Comparison of ENCODE assay signal across 10 cellular contexts in genomic region chr7:84237533-84238173, GRCh38. TPM values are rescaled to one million over a fixed set of nuclear protein-coding genes. Genes with fewer than 3 reads are reported as not detected.
DNase-seq lines count a peak whose midpoint lies in the region; ATAC-seq, FAIRE-seq and TF ChIP-seq lines count a peak whose summit lies in the region.
"Had no signal": no experiment of that assay in that cellular context is flagged by ENCODE, and none has a peak within 500 bp of the region (broad histone marks: within the 10 kb centered on the region; RNA-seq: fewer than 3 reads in every experiment).

No MANE protein-coding gene starts in this region.

- CTCF ChIA-PET in IMR-90 (lab: Yijun Ruan, JAX): interaction anchor here (0.6 kb wide), 1 partner anchor 19 kb away, joined by 3 read pairs; no protein-coding TSS in a partner anchor

- H3K9me3 ChIP-seq in IMR-90 (ENCODE audit: control insufficient read depth, insufficient read depth, low read length) (no peaks in the 10 kb centered on the region; the same call in 1 of the 2 replicates), kidney (ENCODE audit: control insufficient read depth in 1 of 2, low read length in 2 of 2) (no peaks in the 10 kb centered on the region), neuronal stem cell (replicated peaks in 1 of 2; ENCODE audit: control insufficient read depth in 2 of 2, insufficient read depth in 1 of 2, low read depth in 1 of 2, low read length in 2 of 2) (no peaks in the 10 kb centered on the region)

- H3K36me3 ChIP-seq in IMR-90 (ENCODE audit: control insufficient read depth, insufficient read depth, low read length) (no peaks in the 10 kb centered on the region), kidney (ENCODE audit: control insufficient read depth in 1 of 2, insufficient read depth in 2 of 2, low read length in 2 of 2) (no peaks in the 10 kb centered on the region), neuronal stem cell (replicated peaks in 1 of 2; ENCODE audit: control insufficient read depth in 2 of 2, insufficient read depth in 2 of 2, low read length in 2 of 2) (no peaks in the 10 kb centered on the region)

- no peak; the same call in 1 of the 2 replicates for TF ChIP-seq RAD21 in IMR-90 (IDR thresholded peaks at IDR 0.05; ENCODE audit: low read length)

- no peak overlapping the region for H3K4me3 ChIP-seq in IMR-90 (ENCODE audit: insufficient read depth, low read depth, low read length)
- H3K4me3 ChIP-seq in kidney (ENCODE audit: low read length in 2 of 2): no peak overlapping the region
- no peak overlapping the region for H3K4me3 ChIP-seq in neuronal stem cell (ENCODE audit: low read length in 2 of 2)

- ATAC-seq in IMR-90 (ENCODE audit: low read depth) (peak; percentile 86), HG03025 (IDR thresholded peaks at IDR 0.05; ENCODE audit: low FRiP score, unreplicated experiment) (no peak)

- TF ChIP-seq POLR2A in IMR-90 (IDR thresholded peaks at IDR 0.05; ENCODE audit: low read depth, low read length): no peak

- no TSS peak for BruUV-seq in IMR-90 (replicated peaks; lab: Mats Ljungman, UMichigan)

- intact Hi-C loops in IMR-90 (cut with micrococcal nuclease): no loop called here
- intact Hi-C loops in kidney (cut with DNase I): no loop called here

- TF ChIP-seq CTCF in IMR-90 (conservative IDR thresholded peaks at IDR 0.05; ENCODE audit: low read depth, low read length) (no peak), kidney (IDR thresholded peaks at IDR 0.05; ENCODE audit: borderline replicate concordance, extremely low read depth, insufficient read depth) (no peak)

- FAIRE-seq in kidney (lab: Jason Lieb, UNC): no peak
- FAIRE-seq: frontal cortex had no signal

- POLR2A ChIA-PET in IMR-90 (lab: Charles Lee; ENCODE audit: unreplicated experiment): no interaction called here

- no peak overlapping the region for H3K9ac ChIP-seq in IMR-90 (ENCODE audit: low read depth, low read length)
- no peak overlapping the region for H3K9ac ChIP-seq in kidney (ENCODE audit: low read length in 2 of 2)
- H3K9ac ChIP-seq in neuronal stem cell (ENCODE audit: low read depth, low read length, poor library complexity): no peak overlapping the region

- H2BK12ac ChIP-seq in neuronal stem cell (ENCODE audit: low read length): no peak overlapping the region

- H3K79me1 ChIP-seq in IMR-90 (ENCODE audit: low read depth in 1 of 2, low read length in 2 of 2) (peaks cover 6 to 8% of the 10 kb centered on the region in 2 experiments; a peak in 3 of 4 replicates), neuronal stem cell (ENCODE audit: low read depth, low read length) (no peaks in the 10 kb centered on the region)

- WGBS in IMR-90 (ENCODE audit: extremely low coverage in 2 of 2, insufficient read length in 1 of 2), 2 experiments: no CpG with 5 or more reads among the region's 1 CpG
- no CpG with 5 or more reads among the region's 1 CpG for whole genome bisulfite sequencing in neuronal stem cell (ENCODE audit: extremely low coverage in 2 of 2, insufficient read length in 2 of 2, insufficient replicate concordance in 1 of 2), 2 donors

- H2AFZ ChIP-seq in IMR-90 (replicated peaks; ENCODE audit: low read length, poor library complexity): no peak overlapping the region
- no peak overlapping the region for H2AFZ ChIP-seq in neuronal stem cell (ENCODE audit: low read length)

- no peaks in the 10 kb centered on the region; the same call in 1 of the 2 replicates for H3K9me1 ChIP-seq in IMR-90 (ENCODE audit: insufficient read depth, low read length)

- H3K14ac ChIP-seq in IMR-90 (replicated peaks; ENCODE audit: low read depth, low read length) (peak overlapping the region; percentile 93), neuronal stem cell (ENCODE audit: low read length) (no peak overlapping the region)

- H2AK5ac ChIP-seq in IMR-90 (ENCODE audit: low read depth, low read length): peak overlapping the region; percentile 97
- H2AK5ac ChIP-seq in neuronal stem cell (ENCODE audit: low read depth, low read length): no peak overlapping the region

- in situ Hi-C loops in IMR-90 (cut with MboI; ENCODE audit: low sequenced_read_pairs): no loop called here

- H2BK15ac ChIP-seq in IMR-90 (ENCODE audit: low read depth, low read length): peak overlapping the region; percentile 12; the same call in 2 of the 3 replicates
- no peak overlapping the region for H2BK15ac ChIP-seq in neuronal stem cell (ENCODE audit: low read length)

- H3K4me2 ChIP-seq in IMR-90 (ENCODE audit: low read depth, low read length) (peak overlapping the region; percentile 46), neuronal stem cell (ENCODE audit: insufficient read depth, low read length, poor library complexity, severe bottlenecking) (no peak overlapping the region)

- no peak overlapping the region for H2AK9ac ChIP-seq in IMR-90 (replicated peaks; ENCODE audit: low read depth, low read length, poor library complexity)

- H3K4me1 ChIP-seq in IMR-90 (ENCODE audit: control insufficient read depth, insufficient read depth, low read length) (peaks cover 9% of the 10 kb centered on the region), kidney (ENCODE audit: control insufficient read depth in 1 of 2, insufficient read depth in 1 of 2, low read depth in 1 of 2, low read length in 2 of 2) (no peaks in the 10 kb centered on the region), neuronal stem cell (ENCODE audit: control insufficient read depth in 2 of 2, insufficient read depth in 1 of 2, low read depth in 1 of 2, low read length in 2 of 2) (no peaks in the 10 kb centered on the region)

- H4K20me1 ChIP-seq in IMR-90 (ENCODE audit: insufficient read depth, low read length): no peaks in the 10 kb centered on the region

- no peaks in the 10 kb centered on the region for H3K27me3 ChIP-seq in IMR-90 (ENCODE audit: control insufficient read depth, insufficient read depth, low read length)
- H3K27me3 ChIP-seq in neuronal stem cell (ENCODE audit: control insufficient read depth in 3 of 3, insufficient read depth in 3 of 3, low read depth in 1 of 3, low read length in 3 of 3): no peaks in the 10 kb centered on the region

- H4K5ac ChIP-seq in IMR-90 (ENCODE audit: low read depth, low read length): peak overlapping the region; percentile 100

- peak overlapping the region; percentile 89 for H4K91ac ChIP-seq in IMR-90 (ENCODE audit: insufficient read depth, low read depth, low read length)
- H4K91ac ChIP-seq in neuronal stem cell (ENCODE audit: low read depth, low read length, poor library complexity): no peak overlapping the region

- DNase-seq in EH (ENCODE audit: low read depth): peak; percentile 97
- DNase-seq in IMR-90: peak; percentile 99
- DNase-seq in brain pericyte (ENCODE audit: low read depth, low spot score): peak; percentile 36
- DNase-seq in non-pigmented ciliary epithelial cell (ENCODE audit: low read depth): peak; percentile 88
- no peak for DNase-seq in kidney
- no peak for DNase-seq in NCI-H2081 (lab: John Stamatoyannopoulos, UW)
- no peak for DNase-seq in neuronal stem cell (ENCODE audit: low spot score)
- DNase-seq: substantia nigra had no signal

- H4K8ac ChIP-seq in IMR-90 (ENCODE audit: low read depth in 2 of 2, low read length in 2 of 2): peak overlapping the region; percentile 87 to 94
- H4K8ac ChIP-seq in neuronal stem cell (ENCODE audit: low read depth, low read length): no peak overlapping the region

- peak overlapping the region; percentile 90 for H3K4ac ChIP-seq in IMR-90 (ENCODE audit: low read depth, low read length)
- H3K4ac ChIP-seq in neuronal stem cell (ENCODE audit: low read length): no peak overlapping the region

- H3K27ac ChIP-seq in IMR-90 (ENCODE audit: insufficient read depth, low read length): peak overlapping the region; percentile 97
- no peak overlapping the region for H3K27ac ChIP-seq in kidney (ENCODE audit: low read depth in 2 of 2, low read length in 2 of 2)
- H3K27ac ChIP-seq in neuronal stem cell (replicated peaks; ENCODE audit: low read length): no peak overlapping the region

- peak overlapping the region; percentile 80 for H2BK120ac ChIP-seq in IMR-90 (ENCODE audit: low read depth, low read length)
- no peak overlapping the region for H2BK120ac ChIP-seq in neuronal stem cell (ENCODE audit: low read depth, low read length)

- dilution Hi-C loops in IMR-90 (cut with HindIII; ENCODE audit: low sequenced_read_pairs, unreplicated experiment): no loop called here

- H3K18ac ChIP-seq in IMR-90 (ENCODE audit: low read depth, low read length): peak overlapping the region; percentile 100
- H3K18ac ChIP-seq in neuronal stem cell (ENCODE audit: low read length): no peak overlapping the region

- peak overlapping the region; percentile 67 for H3K56ac ChIP-seq in IMR-90 (ENCODE audit: extremely low read depth, insufficient read depth, low read length)

- peak overlapping the region; percentile 89 for H2BK20ac ChIP-seq in IMR-90 (ENCODE audit: low read depth, low read length)

- H3K23ac ChIP-seq in IMR-90 (ENCODE audit: low read depth, low read length) (peak overlapping the region; percentile 14), neuronal stem cell (ENCODE audit: low read depth, low read length, poor library complexity) (no peak overlapping the region)

- H2BK5ac ChIP-seq in IMR-90 (ENCODE audit: low read depth, low read length, poor library complexity, severe bottlenecking) (peak overlapping the region; percentile 94), neuronal stem cell (ENCODE audit: low read length) (no peak overlapping the region)

TF ChIP-seq in IMR-90, 13 proteins besides CTCF, POLR2A, EP300 and RAD21 (continues in another document):
- no peak for TF ChIP-seq RFX5 (IDR thresholded peaks at IDR 0.05; ENCODE audit: low read depth, low read length)
- TF ChIP-seq MAZ (IDR thresholded peaks at IDR 0.05; ENCODE audit: borderline replicate concordance, low read depth, low read length): no peak
- TF ChIP-seq BHLHE40 (IDR thresholded peaks at IDR 0.05; ENCODE audit: low read depth, low read length): peak; percentile 66; the same call in 1 of the 2 replicates
- TF ChIP-seq NFE2L2 (IDR thresholded peaks at IDR 0.05; ENCODE audit: low read depth, low read length): peak; percentile 8; the same call in 1 of the 2 replicates
- TF ChIP-seq CHD1 (IDR thresholded peaks at IDR 0.05; ENCODE audit: low read depth, low read length): peak; percentile 90; the same call in 1 of the 2 replicates
- TF ChIP-seq CEBPB (IDR thresholded peaks at IDR 0.05; ENCODE audit: low read depth, low read length): peak; percentile 55; the same call in 1 of the 2 replicates
- TF ChIP-seq RCOR1 (IDR thresholded peaks at IDR 0.05; ENCODE audit: insufficient replicate concordance, low read length): no peak
- no peak for TF ChIP-seq MAFK (IDR thresholded peaks at IDR 0.05; ENCODE audit: low read depth, low read length)
- TF ChIP-seq MXI1 (IDR thresholded peaks at IDR 0.05; ENCODE audit: borderline replicate concordance, low read depth, low read length): no peak
- peak; percentile 16; the same call in 1 of the 2 replicates for TF ChIP-seq SMC3 (IDR thresholded peaks at IDR 0.05; ENCODE audit: low read depth, low read length)

RNA-seq across cellular contexts. Expression of gene SEMA3A, which starts 43.1 kb away (rescaled TPM):
- total RNA-seq in IMR-90 (2012; rRNA removed): 187 and 213 TPM in 2 replicates
- 27.0 and 31.2 TPM in 2 replicates for polyA plus RNA-seq in IMR-90 (2012; rRNA removed)
- 4.9 and 6.8 TPM in 2 replicates for polyA plus RNA-seq in IMR-90 (2012; cell fraction: cytosol; rRNA removed)
- 2.4 and 22.8 TPM in 2 replicates for polyA plus RNA-seq in IMR-90 (2012; cell fraction: nucleus; rRNA removed; ENCODE audit: low replicate concordance)
- 10.7 TPM for total RNA-seq in kidney
- 0.34 TPM for polyA plus RNA-seq in kidney (ENCODE audit: insufficient read depth, low read depth, low replicate concordance)
- polyA plus RNA-seq in neuronal stem cell (2013, experiment 1 of 2): 20.7 TPM
- polyA plus RNA-seq in neuronal stem cell (2013, experiment 2 of 2): 21.0 TPM

Comparison
In these comparisons a context has a peak if more than half of its experiments do, and no peak if none do; other contexts are left out.
1. DNase-seq: peak in EH (single experiment), IMR-90 (single experiment), brain pericyte (single experiment) and non-pigmented ciliary epithelial cell (single experiment); none in kidney (single experiment), NCI-H2081 (0 of 2) and neuronal stem cell (single experiment).
2. RNA of gene SEMA3A, which starts 43.1 kb away (total RNA-seq): 187 to 213 TPM in IMR-90; 10.7 TPM in kidney (single experiment); every median in the first group is over 10 times any median in the second.